ENCODE assay signal across 1 cellular context in the genomic region with DNA sequence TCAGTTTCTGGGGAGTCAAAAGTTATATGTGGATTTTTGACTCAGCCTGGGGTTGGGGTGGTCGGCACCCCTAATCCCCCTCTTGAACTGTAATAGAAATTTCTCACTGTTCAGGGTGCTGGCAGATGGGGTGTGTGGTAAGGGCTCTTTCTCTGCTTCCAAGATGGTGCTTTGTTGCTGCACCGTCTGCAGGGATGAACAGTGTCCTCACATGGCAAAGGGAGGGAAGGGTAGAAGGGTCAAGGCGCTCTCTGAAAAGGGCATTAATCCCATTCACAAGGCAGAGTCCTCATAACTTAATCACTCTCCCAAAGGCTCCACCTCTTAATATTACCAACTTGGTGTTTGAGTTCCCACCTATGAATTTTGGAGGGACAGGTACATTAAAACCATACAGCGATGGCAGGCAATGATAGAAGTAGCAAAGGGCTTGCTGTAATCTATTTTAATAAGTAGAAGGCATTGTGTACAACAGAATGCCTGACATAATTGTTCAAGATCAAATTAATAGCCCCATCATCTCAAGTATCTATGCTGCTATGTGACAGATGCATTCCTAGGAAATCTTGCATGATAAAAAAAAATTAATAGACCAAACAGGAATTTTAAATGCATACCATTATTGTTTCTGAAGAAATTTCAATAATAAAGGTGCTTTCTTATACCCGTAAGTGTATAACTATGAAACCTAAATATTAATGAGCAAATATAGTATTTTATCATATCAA.
A peak's percentile ranks its signal among the peaks of the same experiment; 100 is the strongest.
TF ChIP-seq lines count a peak whose summit lies in the region.

No MANE protein-coding gene starts in this region.

TF ChIP-seq in H1, 55 proteins besides CTCF, POLR2A, EP300 and RAD21:
- TF ChIP-seq TEAD4 (IDR thresholded peaks at IDR 0.05; ENCODE audit: low read depth, low read length) (no peak), SP2 (IDR thresholded peaks at IDR 0.05; ENCODE audit: low read length) (no peak)
- TF ChIP-seq, protein P1, sequence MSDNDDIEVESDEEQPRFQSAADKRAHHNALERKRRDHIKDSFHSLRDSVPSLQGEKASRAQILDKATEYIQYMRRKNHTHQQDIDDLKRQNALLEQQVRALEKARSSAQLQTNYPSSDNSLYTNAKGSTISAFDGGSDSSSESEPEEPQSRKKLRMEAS (IDR thresholded peaks at IDR 0.05) = 0 out of 2 replicates have a peak, but pooled peaks have one; percentile 32
- TF ChIP-seq, protein P2, sequence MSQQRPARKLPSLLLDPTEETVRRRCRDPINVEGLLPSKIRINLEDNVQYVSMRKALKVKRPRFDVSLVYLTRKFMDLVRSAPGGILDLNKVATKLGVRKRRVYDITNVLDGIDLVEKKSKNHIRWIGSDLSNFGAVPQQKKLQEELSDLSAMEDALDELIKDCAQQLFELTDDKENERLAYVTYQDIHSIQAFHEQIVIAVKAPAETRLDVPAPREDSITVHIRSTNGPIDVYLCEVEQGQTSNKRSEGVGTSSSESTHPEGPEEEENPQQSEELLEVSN (IDR thresholded peaks at IDR 0.05) = peak; percentile 61
- TF ChIP-seq, protein P3, sequence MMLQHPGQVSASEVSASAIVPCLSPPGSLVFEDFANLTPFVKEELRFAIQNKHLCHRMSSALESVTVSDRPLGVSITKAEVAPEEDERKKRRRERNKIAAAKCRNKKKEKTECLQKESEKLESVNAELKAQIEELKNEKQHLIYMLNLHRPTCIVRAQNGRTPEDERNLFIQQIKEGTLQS (IDR thresholded peaks at IDR 0.05; ENCODE audit: insufficient read depth, low read depth, low read length) = no peak
